Comparison of ENCODE assay signal across 1 cellular context in the genomic region with DNA sequence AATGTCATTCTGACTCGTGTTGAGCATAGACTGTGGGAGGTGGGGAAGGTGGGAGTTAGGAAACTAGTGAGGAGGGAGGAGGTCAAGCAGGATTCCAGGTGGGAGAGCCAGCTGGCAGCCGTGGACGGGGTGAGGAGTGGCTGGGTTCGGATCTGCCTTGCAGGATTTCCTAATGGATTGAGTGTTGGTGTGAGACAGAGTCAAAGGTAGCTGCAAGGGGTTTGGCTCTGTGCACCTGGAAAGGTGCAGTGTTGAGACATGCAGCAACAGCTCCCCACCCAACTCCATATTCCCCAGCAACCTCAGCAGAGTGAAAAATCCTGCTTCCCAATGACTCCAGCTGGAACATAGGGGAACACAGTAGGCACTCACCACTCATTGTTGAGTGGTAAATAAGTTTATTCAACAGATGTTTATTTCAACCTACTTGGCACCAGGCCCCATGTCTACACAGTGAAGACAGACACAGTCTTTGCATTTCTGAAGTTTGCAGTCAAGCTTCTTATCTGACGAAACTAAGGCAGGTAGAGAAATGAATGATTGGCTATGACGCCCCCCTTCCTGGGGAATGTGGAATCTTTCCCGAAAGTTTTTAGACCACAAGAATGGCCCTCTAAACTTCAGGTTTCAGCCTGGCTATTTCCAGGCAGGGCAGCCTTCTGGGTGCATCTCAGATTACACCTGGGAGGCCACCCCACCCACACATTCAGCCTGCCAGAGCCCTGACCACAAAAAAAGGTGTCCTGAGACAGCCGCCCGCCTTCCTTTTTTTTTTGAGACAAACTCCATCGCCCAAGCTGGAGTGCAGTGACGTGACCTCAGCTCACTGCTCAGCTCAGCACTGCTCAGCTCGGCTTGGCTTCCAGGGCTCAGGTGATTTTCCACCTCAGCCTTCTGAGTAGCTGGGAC.
TF ChIP-seq lines count a peak whose summit lies in the region.

No MANE protein-coding gene starts in this region.

TF ChIP-seq in HEK293, 187 proteins besides CTCF, POLR2A, EP300 and RAD21 (continued from another document):
- TF ChIP-seq, protein P1, sequence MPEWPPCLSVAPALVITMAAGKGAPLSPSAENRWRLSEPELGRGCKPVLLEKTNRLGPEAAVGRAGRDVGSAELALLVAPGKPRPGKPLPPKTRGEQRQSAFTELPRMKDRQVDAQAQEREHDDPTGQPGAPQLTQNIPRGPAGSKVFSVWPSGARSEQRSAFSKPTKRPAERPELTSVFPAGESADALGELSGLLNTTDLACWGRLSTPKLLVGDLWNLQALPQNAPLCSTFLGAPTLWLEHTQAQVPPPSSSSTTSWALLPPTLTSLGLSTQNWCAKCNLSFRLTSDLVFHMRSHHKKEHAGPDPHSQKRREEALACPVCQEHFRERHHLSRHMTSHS (tag by site-specific recombination; IDR thresholded peaks at IDR 0.05) = no peak
- TF ChIP-seq YY1 (tag by site-specific recombination; IDR thresholded peaks at IDR 0.05) = no peak
- TF ChIP-seq, protein P2, sequence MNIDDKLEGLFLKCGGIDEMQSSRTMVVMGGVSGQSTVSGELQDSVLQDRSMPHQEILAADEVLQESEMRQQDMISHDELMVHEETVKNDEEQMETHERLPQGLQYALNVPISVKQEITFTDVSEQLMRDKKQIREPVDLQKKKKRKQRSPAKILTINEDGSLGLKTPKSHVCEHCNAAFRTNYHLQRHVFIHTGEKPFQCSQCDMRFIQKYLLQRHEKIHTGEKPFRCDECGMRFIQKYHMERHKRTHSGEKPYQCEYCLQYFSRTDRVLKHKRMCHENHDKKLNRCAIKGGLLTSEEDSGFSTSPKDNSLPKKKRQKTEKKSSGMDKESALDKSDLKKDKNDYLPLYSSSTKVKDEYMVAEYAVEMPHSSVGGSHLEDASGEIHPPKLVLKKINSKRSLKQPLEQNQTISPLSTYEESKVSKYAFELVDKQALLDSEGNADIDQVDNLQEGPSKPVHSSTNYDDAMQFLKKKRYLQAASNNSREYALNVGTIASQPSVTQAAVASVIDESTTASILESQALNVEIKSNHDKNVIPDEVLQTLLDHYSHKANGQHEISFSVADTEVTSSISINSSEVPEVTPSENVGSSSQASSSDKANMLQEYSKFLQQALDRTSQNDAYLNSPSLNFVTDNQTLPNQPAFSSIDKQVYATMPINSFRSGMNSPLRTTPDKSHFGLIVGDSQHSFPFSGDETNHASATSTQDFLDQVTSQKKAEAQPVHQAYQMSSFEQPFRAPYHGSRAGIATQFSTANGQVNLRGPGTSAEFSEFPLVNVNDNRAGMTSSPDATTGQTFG (tag by site-specific recombination; IDR thresholded peaks at IDR 0.05; ENCODE audit: borderline replicate concordance) = no peak
- TF ChIP-seq ZNF596 (tag by site-specific recombination; IDR thresholded peaks at IDR 0.05) = no peak
- no peak for TF ChIP-seq ZNF394 (tag by site-specific recombination; IDR thresholded peaks at IDR 0.05; ENCODE audit: borderline replicate concordance)
- no peak for TF ChIP-seq ZNF654 (tag by site-specific recombination; IDR thresholded peaks at IDR 0.05; ENCODE audit: low read depth)
- TF ChIP-seq ZNF433 (tag by site-specific recombination; IDR thresholded peaks at IDR 0.05; ENCODE audit: low read depth) = no peak
- no peak for TF ChIP-seq HOXD13 (CRISPR knock-in tag; IDR thresholded peaks at IDR 0.05; ENCODE audit: borderline replicate concordance)
- no peak for TF ChIP-seq ZNF560 (tag by site-specific recombination; IDR thresholded peaks at IDR 0.05; ENCODE audit: borderline replicate concordance)
- no peak for TF ChIP-seq ZNF112 (tag by site-specific recombination; IDR thresholded peaks at IDR 0.05)
- TF ChIP-seq SP7 (tag by site-specific recombination; IDR thresholded peaks at IDR 0.05) = 0 out of 2 replicates have a peak, but pooled peaks have one; percentile 35
- no peak for TF ChIP-seq GFI1B (tag by site-specific recombination; IDR thresholded peaks at IDR 0.05)
- no peak for TF ChIP-seq ZIC2 (tag by site-specific recombination; IDR thresholded peaks at IDR 0.05)
- no peak for TF ChIP-seq ZFP69B (tag by site-specific recombination; IDR thresholded peaks at IDR 0.05)
- TF ChIP-seq ZNF121 (tag by site-specific recombination; IDR thresholded peaks at IDR 0.05) = no peak
- no peak for TF ChIP-seq ZNF10 (tag by site-specific recombination; IDR thresholded peaks at IDR 0.05)
- TF ChIP-seq ZNF521 (tag by site-specific recombination; IDR thresholded peaks at IDR 0.05) = no peak
- no peak for TF ChIP-seq ZNF335 (tag by site-specific recombination; conservative IDR thresholded peaks at IDR 0.05)
- no peak for TF ChIP-seq ZNF558 (tag by site-specific recombination; IDR thresholded peaks at IDR 0.05)
- no peak for TF ChIP-seq ZNF202 (tag by site-specific recombination; IDR thresholded peaks at IDR 0.05; ENCODE audit: borderline replicate concordance)
- TF ChIP-seq, protein P3, sequence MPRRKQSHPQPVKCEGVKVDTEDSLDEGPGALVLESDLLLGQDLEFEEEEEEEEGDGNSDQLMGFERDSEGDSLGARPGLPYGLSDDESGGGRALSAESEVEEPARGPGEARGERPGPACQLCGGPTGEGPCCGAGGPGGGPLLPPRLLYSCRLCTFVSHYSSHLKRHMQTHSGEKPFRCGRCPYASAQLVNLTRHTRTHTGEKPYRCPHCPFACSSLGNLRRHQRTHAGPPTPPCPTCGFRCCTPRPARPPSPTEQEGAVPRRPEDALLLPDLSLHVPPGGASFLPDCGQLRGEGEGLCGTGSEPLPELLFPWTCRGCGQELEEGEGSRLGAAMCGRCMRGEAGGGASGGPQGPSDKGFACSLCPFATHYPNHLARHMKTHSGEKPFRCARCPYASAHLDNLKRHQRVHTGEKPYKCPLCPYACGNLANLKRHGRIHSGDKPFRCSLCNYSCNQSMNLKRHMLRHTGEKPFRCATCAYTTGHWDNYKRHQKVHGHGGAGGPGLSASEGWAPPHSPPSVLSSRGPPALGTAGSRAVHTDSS (tag by site-specific recombination; IDR thresholded peaks at IDR 0.05) = no peak
- TF ChIP-seq SP2 (tag by site-specific recombination; IDR thresholded peaks at IDR 0.05) = no peak
